Comparison of ENCODE assay signal across 8 cellular contexts in genomic region chr13:20943519-20944012, GRCh38. TPM values are rescaled to one million over a fixed set of nuclear protein-coding genes. Genes with fewer than 3 reads are reported as not detected.
DNase-seq lines count a peak whose midpoint lies in the region; ATAC-seq and FAIRE-seq lines count a peak whose summit lies in the region.

No MANE protein-coding gene starts in this region.

- ATAC-seq in HG02678 (IDR thresholded peaks at IDR 0.05; ENCODE audit: unreplicated experiment) (peak; percentile 67), GM19328 (IDR thresholded peaks at IDR 0.05; ENCODE audit: unreplicated experiment) (no peak)

- DNase-seq in Daoy (ENCODE audit: low read depth), result peak; percentile 90
- DNase-seq in NCI-H510A treated with DMSO at 0.1 percent for 48 hours (lab: John Stamatoyannopoulos, UW), result peak; percentile 3
- DNase-seq in activated CD4-positive, alpha-beta T cell treated with anti-CD3 and anti-CD28 coated beads for 24 hours (ENCODE audit: low read depth in 2 of 2), result peak; percentile 34 to 44
- DNase-seq in left kidney (ENCODE audit: low read depth, low spot score), result peak; percentile 95
- DNase-seq in stimulated activated CD4-positive, alpha-beta T cell treated with anti-CD3 and anti-CD28 coated beads, Interleukin-1b, Interleukin-23, amount 100 ng/mL, for 24 hours (ENCODE audit: low read depth in 4 of 4, low spot score in 1 of 4), result peak in 3 of 4 experiments; percentile 25 to 32 (median 25)

- FAIRE-seq in colon (lab: Jason Lieb, UNC), result peak; percentile 95

RNA-seq across cellular contexts. Expression of gene XPO4, which starts 41.0 kb away (rescaled TPM):
- total RNA-seq in Daoy (2014; rRNA removed; shearing (Covaris generic)), result 18.5 and 21.4 TPM in 2 replicates

Comparison
In these comparisons a context has a peak if more than half of its experiments do, and no peak if none do; other contexts are left out.
1. DNase-seq: peak in every context shown above with its lines; median percentile 95 in left kidney; 90 in Daoy; 39 in activated CD4-positive, alpha-beta T cell treated with anti-CD3 and anti-CD28 coated beads for 24 hours; 25 in stimulated activated CD4-positive, alpha-beta T cell treated with anti-CD3 and anti-CD28 coated beads, Interleukin-1b, Interleukin-23, amount 100 ng/mL, for 24 hours; 3 in NCI-H510A treated with DMSO at 0.1 percent for 48 hours.